ENCODE assay signal across 1 cellular context in genomic region chr19:45421953-45422498, GRCh38.
TF ChIP-seq lines count a peak whose summit lies in the region.

No MANE protein-coding gene starts in this region.

TF ChIP-seq in WTC11, 78 proteins besides CTCF, POLR2A, EP300 and RAD21 (continued from another document):
- TF ChIP-seq ZNF425 (CRISPR knock-in tag; conservative IDR thresholded peaks at IDR 0.05) (no peak), ZBTB21 (CRISPR knock-in tag; IDR thresholded peaks at IDR 0.05; ENCODE audit: borderline replicate concordance) (no peak), E2F4 (CRISPR knock-in tag; IDR thresholded peaks at IDR 0.05; ENCODE audit: borderline replicate concordance, low read depth) (no peak), FOXJ3 (CRISPR knock-in tag; IDR thresholded peaks at IDR 0.05; ENCODE audit: borderline replicate concordance) (no peak), RELA (CRISPR knock-in tag; IDR thresholded peaks at IDR 0.05; ENCODE audit: borderline replicate concordance) (no peak), TEAD4 (CRISPR knock-in tag; IDR thresholded peaks at IDR 0.05) (no peak), GTF2I (CRISPR knock-in tag; conservative IDR thresholded peaks at IDR 0.05) (no peak), ARID4B (CRISPR knock-in tag; IDR thresholded peaks at IDR 0.05; ENCODE audit: borderline replicate concordance) (no peak), FOXK1 (CRISPR knock-in tag; IDR thresholded peaks at IDR 0.05) (no peak), ZNF532 (CRISPR knock-in tag; IDR thresholded peaks at IDR 0.05; ENCODE audit: borderline replicate concordance) (no peak), MXD4 (CRISPR knock-in tag; IDR thresholded peaks at IDR 0.05; ENCODE audit: borderline replicate concordance) (no peak), JAZF1 (CRISPR knock-in tag; IDR thresholded peaks at IDR 0.05) (no peak), ZNF396 (CRISPR knock-in tag; IDR thresholded peaks at IDR 0.05; ENCODE audit: borderline replicate concordance) (no peak), E2F1 (CRISPR knock-in tag; IDR thresholded peaks at IDR 0.05) (no peak)
